Comparison of ENCODE assay signal across 16 cellular contexts in the genomic region with DNA sequence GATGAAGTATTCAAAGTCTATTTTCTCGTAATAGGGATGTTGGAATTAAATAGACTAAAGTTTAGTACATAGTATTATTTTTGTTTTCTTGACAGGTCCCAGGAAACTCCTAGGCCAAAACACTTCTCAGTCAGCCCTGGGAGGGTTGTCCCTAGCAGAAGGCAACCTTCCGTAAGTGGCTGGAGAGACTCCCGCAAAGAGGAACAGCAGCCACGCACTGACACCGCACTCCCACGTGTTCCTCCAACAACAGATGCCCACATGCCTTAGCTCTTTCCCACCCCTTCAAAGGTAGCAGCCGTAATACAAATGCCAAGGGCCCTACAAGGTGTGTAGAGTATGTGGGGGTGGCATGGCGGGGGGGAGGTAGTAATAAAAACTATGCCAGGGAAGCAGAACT. TPM values are rescaled to one million over a fixed set of nuclear protein-coding genes. Genes with fewer than 3 reads are reported as not detected.
DNase-seq lines count a peak whose midpoint lies in the region; ATAC-seq and TF ChIP-seq lines count a peak whose summit lies in the region.
"Had no signal": no experiment of that assay in that cellular context is flagged by ENCODE, and none has a peak within 500 bp of the region (broad histone marks: within the 10 kb centered on the region; RNA-seq: fewer than 3 reads in every experiment).

No MANE protein-coding gene starts in this region.

- H3K4me1 ChIP-seq in heart left ventricle (peaks cover 21 to 94% (median 75%) of the 10 kb centered on the region in 12 donors), neutrophil (ENCODE audit: control insufficient read depth in 1 of 2, insufficient read depth in 1 of 2, low read depth in 1 of 2, low read length in 1 of 2) (peaks cover 95 to 99% of the 10 kb centered on the region in 2 experiments), upper lobe of right lung (peaks cover 64% of the 10 kb centered on the region)

- TF ChIP-seq POLR2A in heart left ventricle (IDR thresholded peaks at IDR 0.05), result no peak

- TF ChIP-seq CTCF in heart left ventricle (IDR thresholded peaks at IDR 0.05), result no peak
- TF ChIP-seq CTCF in dorsolateral prefrontal cortex (IDR thresholded peaks at IDR 0.05 in 54 of 56, conservative IDR thresholded peaks at IDR 0.05 in 2 of 56; ENCODE audit: low read depth in 1 of 56, partially characterized antibody in 56 of 56), result no peak
- no peak for TF ChIP-seq CTCF in neutrophil (IDR thresholded peaks at IDR 0.05)
- TF ChIP-seq CTCF in upper lobe of right lung (IDR thresholded peaks at IDR 0.05), result no peak

- H3K4me3 ChIP-seq in heart left ventricle (no peak overlapping the region), dorsolateral prefrontal cortex (no peak overlapping the region), neutrophil (ENCODE audit: low read depth in 1 of 2, low read length in 1 of 2) (no peak overlapping the region), upper lobe of right lung (no peak overlapping the region)
- H3K4me3 ChIP-seq: A549, transverse colon had no signal

- ATAC-seq in heart left ventricle, result no peak
- ATAC-seq in Right ventricle myocardium superior (ENCODE audit: poor library complexity), result no peak
- ATAC-seq in upper lobe of right lung, result no peak
- no peak for ATAC-seq in HG02852 (IDR thresholded peaks at IDR 0.05; ENCODE audit: unreplicated experiment)
- ATAC-seq: A549, sciatic nerve had no signal

- 85 to 90% (median 87%) methylated on average over 8 of the region's 8 CpGs for WGBS in heart left ventricle, 4 donors

- H3K36me3 ChIP-seq in heart left ventricle (peaks cover 0 to 67% (median 18%) of the 10 kb centered on the region in 9 donors), neutrophil (peaks cover 75% of the 10 kb centered on the region), upper lobe of right lung (peaks cover 38% of the 10 kb centered on the region)

- H3K27me3 ChIP-seq in heart left ventricle, result no peaks in the 10 kb centered on the region
- H3K27me3 ChIP-seq in dorsolateral prefrontal cortex, result peaks cover 0 to 26% (median 0%) of the 10 kb centered on the region in 45 donors
- H3K27me3 ChIP-seq in neutrophil, result no peaks in the 10 kb centered on the region
- no peaks in the 10 kb centered on the region for H3K27me3 ChIP-seq in upper lobe of right lung
- H3K27me3 ChIP-seq: transverse colon had no signal

- DNase-seq in heart left ventricle, result no peak
- DNase-seq in Right ventricle myocardium superior, result no peak
- DNase-seq in dorsolateral prefrontal cortex, result no peak
- DNase-seq in upper lobe of right lung, result no peak
- no peak for DNase-seq in COLO668 (lab: John Stamatoyannopoulos, UW; ENCODE audit: unreplicated experiment)
- no peak for DNase-seq in germinal center (ENCODE audit: low spot score)
- DNase-seq: CD8-positive, alpha-beta memory T cell; effector memory CD4-positive, alpha-beta T cell; MM.1S; NCI-H1930; NCI-H510A treated with DMSO at 0.1 percent for 48 hours; transverse colon had no signal

- intact Hi-C loops in heart left ventricle (cut with DNase I), result no loop called here
- intact Hi-C loops in Right ventricle myocardium superior (cut with DNase I), result no loop called here
- intact Hi-C loops in dorsolateral prefrontal cortex (cut with DNase I), result no loop called here
- intact Hi-C loops in upper lobe of right lung (cut with DNase I), result no loop called here

- H3K9me3 ChIP-seq in heart left ventricle (no peaks in the 10 kb centered on the region), neutrophil (no peaks in the 10 kb centered on the region), upper lobe of right lung (no peaks in the 10 kb centered on the region)
- H3K9me3 ChIP-seq: A549, transverse colon had no signal

- peak overlapping the region in 8 of 12 donors; percentile 9 to 96 (median 84) for H3K27ac ChIP-seq in heart left ventricle
- H3K27ac ChIP-seq in dorsolateral prefrontal cortex, result peak overlapping the region in 40 of 59 donors; percentile 3 to 99 (median 91)
- H3K27ac ChIP-seq in neutrophil, result peak overlapping the region; percentile 69
- peak overlapping the region; percentile 76 for H3K27ac ChIP-seq in upper lobe of right lung
- H3K27ac ChIP-seq: A549, transverse colon had no signal

RNA-seq across cellular contexts. Expression of gene PCDHGC5, which starts 28.4 kb away (rescaled TPM):
- 1 to 10 TPM; 1.5 to 5.4 (median 3.0) TPM for total RNA-seq in heart left ventricle
- polyA plus RNA-seq in heart left ventricle, result 1 to 10 TPM in 1 of 2 donors, under 1 TPM in 1; 0.72 to 5.4 TPM
- total RNA-seq in Right ventricle myocardium superior, result 3.0 TPM
- total RNA-seq in dorsolateral prefrontal cortex, result 10 to 100 TPM; 21.8 to 82.1 (median 50.7) TPM
- 1.4 TPM for total RNA-seq in upper lobe of right lung
- total RNA-seq: CD8-positive, alpha-beta memory T cell had no signal
- polyA plus RNA-seq: A549; CD8-positive, alpha-beta memory T cell had no signal

RNA-seq across cellular contexts. Expression of gene PCDHGC4, which starts 32.5 kb away (rescaled TPM):
- total RNA-seq in heart left ventricle, result 10 to 100 TPM in 1 of 9 donors, 1 to 10 TPM in 8; 1.7 to 10.4 (median 2.9) TPM
- 1 to 10 TPM in 1 of 2 donors, under 1 TPM in 1; 0.39 to 4.2 TPM for polyA plus RNA-seq in heart left ventricle
- 3.0 TPM for total RNA-seq in Right ventricle myocardium superior
- total RNA-seq in dorsolateral prefrontal cortex, result 10 to 100 TPM in 118 of 120 experiments, 1 to 10 TPM in 2; 9.0 to 35.3 (median 19.4) TPM
- 1.8 TPM for total RNA-seq in upper lobe of right lung
- total RNA-seq: CD8-positive, alpha-beta memory T cell had no signal
- polyA plus RNA-seq: CD8-positive, alpha-beta memory T cell had no signal

RNA-seq across cellular contexts. Expression of gene PCDHGC3, which starts 41.6 kb away (rescaled TPM):
- 10 to 100 TPM; 12.3 to 32.5 (median 18.4) TPM for total RNA-seq in heart left ventricle
- polyA plus RNA-seq in heart left ventricle, result 10 to 100 TPM; 23.3 to 34.8 TPM
- 17.1 TPM for total RNA-seq in Right ventricle myocardium superior
- total RNA-seq in dorsolateral prefrontal cortex, result 100 to 1,000 TPM in 119 of 120 experiments, 10 to 100 TPM in 1; 96.7 to 415 (median 161) TPM
- total RNA-seq in upper lobe of right lung, result 109 TPM
- polyA plus RNA-seq: CD8-positive, alpha-beta memory T cell had no signal
